In the genomic region with DNA sequence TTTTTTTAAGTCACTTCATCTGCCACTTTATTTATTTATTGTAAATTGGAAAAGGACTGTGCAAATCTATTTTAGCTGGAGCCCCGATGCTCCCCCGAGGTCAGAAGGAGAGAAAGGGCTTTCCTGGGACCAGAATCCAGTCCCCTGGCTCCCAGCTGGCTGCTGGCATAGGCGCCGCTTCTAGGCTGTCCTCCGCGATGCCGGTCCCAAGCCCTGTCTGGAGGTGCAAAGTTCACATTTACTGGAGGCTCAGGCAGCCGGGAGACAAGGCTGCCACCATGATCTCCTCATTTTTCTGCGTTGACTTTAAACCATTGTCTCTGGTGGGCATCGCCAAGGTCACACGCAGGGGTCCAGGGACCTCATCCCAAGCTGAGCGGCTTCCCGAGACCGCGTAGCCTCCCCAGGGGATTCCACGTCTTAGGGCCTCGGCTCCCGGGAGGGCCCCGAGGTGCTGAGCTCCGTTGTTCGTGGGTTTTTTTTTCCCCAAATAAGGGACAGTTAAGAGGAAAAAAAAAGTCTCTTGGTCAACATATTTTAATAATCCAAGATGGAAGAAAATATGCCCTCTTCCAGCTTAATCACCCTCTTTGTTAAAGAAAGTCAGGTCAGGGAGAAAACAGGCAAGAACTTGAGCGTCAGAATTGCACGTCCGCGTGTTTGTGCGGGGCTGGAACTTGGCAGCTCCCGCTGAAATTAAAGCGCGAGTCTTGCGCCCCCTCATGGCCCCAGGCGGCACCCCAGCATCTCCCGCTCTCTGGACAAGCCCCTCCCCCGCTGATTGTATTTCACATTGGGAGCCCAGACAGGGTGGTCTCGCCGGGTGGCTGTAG, we compare ENCODE assay signal across 1 cellular context.
TF ChIP-seq lines count a peak whose summit lies in the region.

No MANE protein-coding gene starts in this region.

TF ChIP-seq in endothelial cell of umbilical vein, 7 proteins besides CTCF, POLR2A, EP300 and RAD21:
- TF ChIP-seq POLR2AphosphoS5 (IDR thresholded peaks at IDR 0.05; ENCODE audit: insufficient read depth, low read depth, low read length) (no peak), JUN (IDR thresholded peaks at IDR 0.05; ENCODE audit: borderline replicate concordance, insufficient read depth, insufficient read length, low read depth) (no peak), EZH2 (IDR thresholded peaks at IDR 0.05; ENCODE audit: borderline replicate concordance, low read depth, low read length, severe bottlenecking) (no peak), MYC (IDR thresholded peaks at IDR 0.05; ENCODE audit: low read depth, low read length) (no peak), FOS (IDR thresholded peaks at IDR 0.05; ENCODE audit: borderline replicate concordance, insufficient read depth, low read length) (no peak)
- TF ChIP-seq, protein P1, sequence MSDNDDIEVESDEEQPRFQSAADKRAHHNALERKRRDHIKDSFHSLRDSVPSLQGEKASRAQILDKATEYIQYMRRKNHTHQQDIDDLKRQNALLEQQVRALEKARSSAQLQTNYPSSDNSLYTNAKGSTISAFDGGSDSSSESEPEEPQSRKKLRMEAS (IDR thresholded peaks at IDR 0.05; ENCODE audit: insufficient read depth, insufficient read length), result no peak
